ENCODE assay signal across 20 cellular contexts in genomic region chr10:22453948-22454347, GRCh38.
DNase-seq lines count a peak whose midpoint lies in the region; ATAC-seq and TF ChIP-seq lines count a peak whose summit lies in the region.
"Had no signal": no experiment of that assay in that cellular context is flagged by ENCODE, and none has a peak within 500 bp of the region (broad histone marks: within the 10 kb centered on the region; RNA-seq: fewer than 3 reads in every experiment).

No MANE protein-coding gene starts in this region.

- H3K27ac ChIP-seq in psoas muscle, result no peak overlapping the region
- H3K27ac ChIP-seq: coronary artery, epithelial cell of prostate, gastroesophageal sphincter, neutrophil, testis had no signal

- H3K27me3 ChIP-seq in psoas muscle (ENCODE audit: insufficient read depth in 3 of 3, low read length in 2 of 3), result no peaks in the 10 kb centered on the region
- H3K27me3 ChIP-seq: neutrophil, testis had no signal

- DNase-seq in COR-L47 (lab: John Stamatoyannopoulos, UW), result peak; percentile 72
- peak; percentile 50 to 86 (median 65) for DNase-seq in NCI-H1417 (lab: John Stamatoyannopoulos, UW)
- DNase-seq in NCI-H774 (lab: John Stamatoyannopoulos, UW), result peak; percentile 16
- peak; percentile 65 for DNase-seq in left kidney (ENCODE audit: low read depth, low spot score)
- no peak for DNase-seq in activated CD8-positive, alpha-beta memory T cell treated with anti-CD3 and anti-CD28 coated beads for 24 hours
- DNase-seq in left colon, result no peak
- no peak for DNase-seq in psoas muscle
- DNase-seq: activated effector memory CD4-positive, alpha-beta T cell treated with Interleukin-2 at 50 U/mL for 16 hours; DND-41; NCI-H2107; stimulated activated CD4-positive, alpha-beta T cell treated with anti-CD3 and anti-CD28 coated beads, Interleukin-4, amount 100 ng/mL, for 1 hour; stimulated activated CD8-positive, alpha-beta memory T cell treated with anti-CD3 and anti-CD28 coated beads, Interleukin-4, amount 100 ng/mL, for 48 hours; testis had no signal

- TF ChIP-seq CTCF in psoas muscle (IDR thresholded peaks at IDR 0.05), result no peak

- 24 to 31% (median 24%) methylated on average over 6 of the region's 6 CpGs for WGBS in psoas muscle, 3 donors

- H3K4me3 ChIP-seq in psoas muscle, result no peak overlapping the region
- H3K4me3 ChIP-seq: coronary artery, gastroesophageal sphincter had no signal

- intact Hi-C loops in left colon (cut with DNase I, micrococcal nuclease) (no loop called here), psoas muscle (cut with DNase I) (no loop called here)

- H3K9me3 ChIP-seq in psoas muscle, result no peaks in the 10 kb centered on the region
- H3K9me3 ChIP-seq: gastroesophageal sphincter, neutrophil, testis had no signal

- H3K36me3 ChIP-seq in psoas muscle (ENCODE audit: insufficient read depth in 1 of 2, low read depth in 1 of 2), result no peaks in the 10 kb centered on the region
- H3K36me3 ChIP-seq: gastroesophageal sphincter, neutrophil had no signal

- H3K4me1 ChIP-seq in psoas muscle, result no peaks in the 10 kb centered on the region
- H3K4me1 ChIP-seq: gastroesophageal sphincter, testis had no signal

- ATAC-seq in GM21381 (IDR thresholded peaks at IDR 0.05; ENCODE audit: unreplicated experiment), result no peak
- no peak for ATAC-seq in left colon
- ATAC-seq in psoas muscle, result no peak
- ATAC-seq: gastroesophageal sphincter, Panc1, sciatic nerve had no signal

Comparison
In these comparisons a context has a peak if more than half of its experiments do, and no peak if none do; other contexts are left out.
1. DNase-seq: peak in COR-L47 (single experiment), NCI-H1417 (3 of 3), NCI-H774 (single experiment) and left kidney (single experiment); none in activated CD8-positive, alpha-beta memory T cell treated with anti-CD3 and anti-CD28 coated beads for 24 hours (single experiment), left colon (0 of 2) and psoas muscle (0 of 2).